1 cellular context compared by ENCODE assay signal in genomic region chr16:86575095-86575685, GRCh38.
TF ChIP-seq lines count a peak whose summit lies in the region.

No MANE protein-coding gene starts in this region.

TF ChIP-seq in K562, 482 proteins besides CTCF, POLR2A, EP300 and RAD21:
- no peak for TF ChIP-seq MITF (IDR thresholded peaks at IDR 0.05)
- TF ChIP-seq HDGF (IDR thresholded peaks at IDR 0.05): no peak
- no peak for TF ChIP-seq E2F5 (CRISPR knock-in tag; IDR thresholded peaks at IDR 0.05)
- TF ChIP-seq, protein P1, sequence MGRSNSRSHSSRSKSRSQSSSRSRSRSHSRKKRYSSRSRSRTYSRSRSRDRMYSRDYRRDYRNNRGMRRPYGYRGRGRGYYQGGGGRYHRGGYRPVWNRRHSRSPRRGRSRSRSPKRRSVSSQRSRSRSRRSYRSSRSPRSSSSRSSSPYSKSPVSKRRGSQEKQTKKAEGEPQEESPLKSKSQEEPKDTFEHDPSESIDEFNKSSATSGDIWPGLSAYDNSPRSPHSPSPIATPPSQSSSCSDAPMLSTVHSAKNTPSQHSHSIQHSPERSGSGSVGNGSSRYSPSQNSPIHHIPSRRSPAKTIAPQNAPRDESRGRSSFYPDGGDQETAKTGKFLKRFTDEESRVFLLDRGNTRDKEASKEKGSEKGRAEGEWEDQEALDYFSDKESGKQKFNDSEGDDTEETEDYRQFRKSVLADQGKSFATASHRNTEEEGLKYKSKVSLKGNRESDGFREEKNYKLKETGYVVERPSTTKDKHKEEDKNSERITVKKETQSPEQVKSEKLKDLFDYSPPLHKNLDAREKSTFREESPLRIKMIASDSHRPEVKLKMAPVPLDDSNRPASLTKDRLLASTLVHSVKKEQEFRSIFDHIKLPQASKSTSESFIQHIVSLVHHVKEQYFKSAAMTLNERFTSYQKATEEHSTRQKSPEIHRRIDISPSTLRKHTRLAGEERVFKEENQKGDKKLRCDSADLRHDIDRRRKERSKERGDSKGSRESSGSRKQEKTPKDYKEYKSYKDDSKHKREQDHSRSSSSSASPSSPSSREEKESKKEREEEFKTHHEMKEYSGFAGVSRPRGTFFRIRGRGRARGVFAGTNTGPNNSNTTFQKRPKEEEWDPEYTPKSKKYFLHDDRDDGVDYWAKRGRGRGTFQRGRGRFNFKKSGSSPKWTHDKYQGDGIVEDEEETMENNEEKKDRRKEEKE (IDR thresholded peaks at IDR 0.05; ENCODE audit: borderline replicate concordance in 1 of 2, control insufficient read depth in 1 of 2, low read depth in 2 of 2, low read length in 1 of 2): no peak
- TF ChIP-seq TFE3 (CRISPR knock-in tag; IDR thresholded peaks at IDR 0.05): no peak
- TF ChIP-seq POLR3A (IDR thresholded peaks at IDR 0.05; ENCODE audit: borderline replicate concordance, extremely low read depth, insufficient read depth, insufficient read length): no peak
- TF ChIP-seq CAMTA2 (CRISPR knock-in tag; conservative IDR thresholded peaks at IDR 0.05): no peak
- TF ChIP-seq TEAD2 (tag; IDR thresholded peaks at IDR 0.05): no peak
- no peak for TF ChIP-seq RREB1 (CRISPR knock-in tag; IDR thresholded peaks at IDR 0.05)
- TF ChIP-seq CBX8 (IDR thresholded peaks at IDR 0.05; ENCODE audit: borderline replicate concordance, extremely low read depth, low read depth, low read length, poor library complexity, severe bottlenecking): no peak
- no peak for TF ChIP-seq RCOR1 (IDR thresholded peaks at IDR 0.05; ENCODE audit: borderline replicate concordance in 1 of 2, low read depth in 2 of 2, low read length in 2 of 2)
- no peak for TF ChIP-seq ZEB2 (IDR thresholded peaks at IDR 0.05)
- no peak for TF ChIP-seq LCOR (CRISPR knock-in tag; IDR thresholded peaks at IDR 0.05)
- TF ChIP-seq TSC22D4 (tag; IDR thresholded peaks at IDR 0.05): no peak
- no peak for TF ChIP-seq ZC3H4 (CRISPR knock-in tag; IDR thresholded peaks at IDR 0.05; ENCODE audit: borderline replicate concordance)
